ENCODE assay signal across 1 cellular context in the genomic region with DNA sequence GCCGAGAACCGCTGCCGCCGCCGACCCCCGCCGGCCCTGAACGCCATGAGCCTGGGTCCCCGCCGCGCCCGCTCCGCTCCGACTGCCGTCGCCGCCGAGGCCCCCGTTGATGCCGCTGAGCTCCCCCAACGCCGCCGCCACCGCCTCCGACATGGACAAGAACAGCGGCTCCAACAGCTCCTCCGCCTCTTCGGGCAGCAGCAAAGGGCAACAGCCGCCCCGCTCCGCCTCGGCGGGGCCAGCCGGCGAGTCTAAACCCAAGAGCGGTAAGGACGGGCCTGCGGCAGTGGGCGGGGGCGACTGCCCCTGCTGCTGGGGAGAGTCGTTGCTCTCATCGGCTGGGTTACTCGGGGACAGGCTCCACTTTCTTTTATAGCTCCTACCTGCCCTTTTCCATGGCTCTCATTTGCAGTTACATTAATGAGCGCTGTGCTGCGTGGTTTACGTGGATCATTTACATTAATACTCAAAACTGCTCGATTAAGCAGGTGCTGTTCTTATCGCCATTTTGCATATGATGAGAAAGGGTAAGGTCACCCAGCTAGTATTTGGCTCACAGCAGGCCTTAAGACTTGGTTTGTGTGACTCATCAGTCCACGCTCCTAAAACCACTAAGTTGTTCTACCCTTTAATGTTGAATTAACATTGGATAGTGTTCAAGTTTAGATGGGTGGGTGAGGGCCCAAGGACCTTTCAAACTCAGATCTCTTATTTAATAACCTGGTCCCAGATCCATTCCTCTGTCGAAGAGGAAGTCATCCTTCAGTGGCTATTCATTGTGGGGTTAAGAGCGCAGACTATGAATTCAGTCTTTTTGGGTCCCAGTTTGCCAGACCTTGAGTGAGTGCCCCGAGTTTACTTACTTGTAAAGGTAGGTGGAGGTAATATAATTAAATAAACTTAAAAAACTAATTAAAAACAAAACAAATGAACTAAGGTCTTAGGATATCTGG.
A peak's percentile ranks its signal among the peaks of the same experiment; 100 is the strongest.
TF ChIP-seq lines count a peak whose summit lies in the region.

No MANE protein-coding gene starts in this region.

TF ChIP-seq in HepG2, 621 proteins besides CTCF, POLR2A, EP300 and RAD21 (continued from another document and continues in another):
- no peak for TF ChIP-seq FOXP4 (CRISPR knock-in tag; IDR thresholded peaks at IDR 0.05)
- TF ChIP-seq ZNF777 (CRISPR knock-in tag; IDR thresholded peaks at IDR 0.05), result peak; percentile 25; the same call in 1 of the 2 replicates
- TF ChIP-seq ZNF549 (CRISPR knock-in tag; IDR thresholded peaks at IDR 0.05), result no peak
- TF ChIP-seq ELF3 (CRISPR knock-in tag; IDR thresholded peaks at IDR 0.05), result no peak
- no peak for TF ChIP-seq HMG20B (CRISPR knock-in tag; conservative IDR thresholded peaks at IDR 0.05)
- 0 out of 2 replicates have a peak, but pooled peaks have one; percentile 10 for TF ChIP-seq KDM2A (CRISPR knock-in tag; IDR thresholded peaks at IDR 0.05; ENCODE audit: borderline replicate concordance, low read depth)
- TF ChIP-seq MAFG (CRISPR knock-in tag; IDR thresholded peaks at IDR 0.05), result no peak
- TF ChIP-seq KMT2B (CRISPR knock-in tag; IDR thresholded peaks at IDR 0.05), result no peak; the same call in 1 of the 2 replicates
- TF ChIP-seq ZNF230 (CRISPR knock-in tag; IDR thresholded peaks at IDR 0.05), result 0 out of 2 replicates have a peak, but pooled peaks have one; percentile 15
- no peak for TF ChIP-seq ZNF615 (CRISPR knock-in tag; IDR thresholded peaks at IDR 0.05; ENCODE audit: borderline replicate concordance)
- TF ChIP-seq ZNF563 (CRISPR knock-in tag; IDR thresholded peaks at IDR 0.05), result peak; percentile 67; the same call in 1 of the 2 replicates
- TF ChIP-seq TFE3 (CRISPR knock-in tag; IDR thresholded peaks at IDR 0.05), result no peak
- TF ChIP-seq ZNF354B (CRISPR knock-in tag; IDR thresholded peaks at IDR 0.05), result no peak
- no peak for TF ChIP-seq ZNF121 (CRISPR knock-in tag; IDR thresholded peaks at IDR 0.05)
- no peak for TF ChIP-seq ZSCAN30 (CRISPR knock-in tag; IDR thresholded peaks at IDR 0.05)
- TF ChIP-seq ZNF558 (CRISPR knock-in tag; IDR thresholded peaks at IDR 0.05; ENCODE audit: borderline replicate concordance), result no peak
- TF ChIP-seq, protein P1, sequence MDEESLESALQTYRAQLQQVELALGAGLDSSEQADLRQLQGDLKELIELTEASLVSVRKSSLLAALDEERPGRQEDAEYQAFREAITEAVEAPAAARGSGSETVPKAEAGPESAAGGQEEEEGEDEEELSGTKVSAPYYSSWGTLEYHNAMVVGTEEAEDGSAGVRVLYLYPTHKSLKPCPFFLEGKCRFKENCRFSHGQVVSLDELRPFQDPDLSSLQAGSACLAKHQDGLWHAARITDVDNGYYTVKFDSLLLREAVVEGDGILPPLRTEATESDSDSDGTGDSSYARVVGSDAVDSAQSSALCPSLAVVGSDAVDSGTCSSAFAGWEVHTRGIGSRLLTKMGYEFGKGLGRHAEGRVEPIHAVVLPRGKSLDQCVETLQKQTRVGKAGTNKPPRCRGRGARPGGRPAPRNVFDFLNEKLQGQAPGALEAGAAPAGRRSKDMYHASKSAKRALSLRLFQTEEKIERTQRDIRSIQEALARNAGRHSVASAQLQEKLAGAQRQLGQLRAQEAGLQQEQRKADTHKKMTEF (CRISPR knock-in tag; IDR thresholded peaks at IDR 0.05), result peak; percentile 30; the same call in 1 of the 2 replicates
- no peak for TF ChIP-seq IKZF1 (IDR thresholded peaks at IDR 0.05)
- TF ChIP-seq TBL1XR1 (IDR thresholded peaks at IDR 0.05; ENCODE audit: borderline replicate concordance, low read length, partially characterized antibody), result no peak
- no peak for TF ChIP-seq CHD4 (IDR thresholded peaks at IDR 0.05; ENCODE audit: borderline replicate concordance, low read length)
- peak; percentile 57 for TF ChIP-seq HNRNPLL (IDR thresholded peaks at IDR 0.05; ENCODE audit: low read depth, low read length, poor library complexity, severe bottlenecking)
- TF ChIP-seq ZFP36 (IDR thresholded peaks at IDR 0.05; ENCODE audit: borderline replicate concordance, low read depth, low read length, partially characterized antibody), result no peak
- TF ChIP-seq ATF7 (IDR thresholded peaks at IDR 0.05), result no peak
- TF ChIP-seq ATF7 (CRISPR knock-in tag; IDR thresholded peaks at IDR 0.05), result no peak
- TF ChIP-seq CEBPG (CRISPR knock-in tag; IDR thresholded peaks at IDR 0.05), result no peak
- no peak for TF ChIP-seq NCOA5 (CRISPR knock-in tag; IDR thresholded peaks at IDR 0.05)
- TF ChIP-seq NFIB (CRISPR knock-in tag; IDR thresholded peaks at IDR 0.05; ENCODE audit: borderline replicate concordance), result no peak
- TF ChIP-seq SPEN (CRISPR knock-in tag; IDR thresholded peaks at IDR 0.05; ENCODE audit: low read depth), result 0 out of 2 replicates have a peak, but pooled peaks have one; percentile 32
- 0 out of 2 replicates have a peak, but pooled peaks have one; percentile 19 for TF ChIP-seq MYC (CRISPR knock-in tag; IDR thresholded peaks at IDR 0.05; ENCODE audit: borderline replicate concordance)
- no peak; the same call in 1 of the 2 replicates for TF ChIP-seq ZNF253 (CRISPR knock-in tag; IDR thresholded peaks at IDR 0.05; ENCODE audit: borderline replicate concordance)
- TF ChIP-seq ZNF766 (CRISPR knock-in tag; IDR thresholded peaks at IDR 0.05; ENCODE audit: borderline replicate concordance), result no peak
- TF ChIP-seq U2AF1 (optimal IDR thresholded peaks at IDR 0.05; ENCODE audit: low read depth, low read length), result no peak
- TF ChIP-seq ZFY (CRISPR knock-in tag; IDR thresholded peaks at IDR 0.05), result peak; percentile 80; the same call in 1 of the 2 replicates
- no peak for TF ChIP-seq SNAI1 (CRISPR knock-in tag; IDR thresholded peaks at IDR 0.05; ENCODE audit: borderline replicate concordance)
- no peak for TF ChIP-seq ATAD3A (CRISPR knock-in tag; IDR thresholded peaks at IDR 0.05)
- TF ChIP-seq, protein P2, sequence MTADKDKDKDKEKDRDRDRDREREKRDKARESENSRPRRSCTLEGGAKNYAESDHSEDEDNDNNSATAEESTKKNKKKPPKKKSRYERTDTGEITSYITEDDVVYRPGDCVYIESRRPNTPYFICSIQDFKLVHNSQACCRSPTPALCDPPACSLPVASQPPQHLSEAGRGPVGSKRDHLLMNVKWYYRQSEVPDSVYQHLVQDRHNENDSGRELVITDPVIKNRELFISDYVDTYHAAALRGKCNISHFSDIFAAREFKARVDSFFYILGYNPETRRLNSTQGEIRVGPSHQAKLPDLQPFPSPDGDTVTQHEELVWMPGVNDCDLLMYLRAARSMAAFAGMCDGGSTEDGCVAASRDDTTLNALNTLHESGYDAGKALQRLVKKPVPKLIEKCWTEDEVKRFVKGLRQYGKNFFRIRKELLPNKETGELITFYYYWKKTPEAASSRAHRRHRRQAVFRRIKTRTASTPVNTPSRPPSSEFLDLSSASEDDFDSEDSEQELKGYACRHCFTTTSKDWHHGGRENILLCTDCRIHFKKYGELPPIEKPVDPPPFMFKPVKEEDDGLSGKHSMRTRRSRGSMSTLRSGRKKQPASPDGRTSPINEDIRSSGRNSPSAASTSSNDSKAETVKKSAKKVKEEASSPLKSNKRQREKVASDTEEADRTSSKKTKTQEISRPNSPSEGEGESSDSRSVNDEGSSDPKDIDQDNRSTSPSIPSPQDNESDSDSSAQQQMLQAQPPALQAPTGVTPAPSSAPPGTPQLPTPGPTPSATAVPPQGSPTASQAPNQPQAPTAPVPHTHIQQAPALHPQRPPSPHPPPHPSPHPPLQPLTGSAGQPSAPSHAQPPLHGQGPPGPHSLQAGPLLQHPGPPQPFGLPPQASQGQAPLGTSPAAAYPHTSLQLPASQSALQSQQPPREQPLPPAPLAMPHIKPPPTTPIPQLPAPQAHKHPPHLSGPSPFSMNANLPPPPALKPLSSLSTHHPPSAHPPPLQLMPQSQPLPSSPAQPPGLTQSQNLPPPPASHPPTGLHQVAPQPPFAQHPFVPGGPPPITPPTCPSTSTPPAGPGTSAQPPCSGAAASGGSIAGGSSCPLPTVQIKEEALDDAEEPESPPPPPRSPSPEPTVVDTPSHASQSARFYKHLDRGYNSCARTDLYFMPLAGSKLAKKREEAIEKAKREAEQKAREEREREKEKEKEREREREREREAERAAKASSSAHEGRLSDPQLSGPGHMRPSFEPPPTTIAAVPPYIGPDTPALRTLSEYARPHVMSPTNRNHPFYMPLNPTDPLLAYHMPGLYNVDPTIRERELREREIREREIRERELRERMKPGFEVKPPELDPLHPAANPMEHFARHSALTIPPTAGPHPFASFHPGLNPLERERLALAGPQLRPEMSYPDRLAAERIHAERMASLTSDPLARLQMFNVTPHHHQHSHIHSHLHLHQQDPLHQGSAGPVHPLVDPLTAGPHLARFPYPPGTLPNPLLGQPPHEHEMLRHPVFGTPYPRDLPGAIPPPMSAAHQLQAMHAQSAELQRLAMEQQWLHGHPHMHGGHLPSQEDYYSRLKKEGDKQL (CRISPR knock-in tag; IDR thresholded peaks at IDR 0.05; ENCODE audit: low read depth), result no peak
- TF ChIP-seq TOPORS (CRISPR knock-in tag; IDR thresholded peaks at IDR 0.05), result no peak
- no peak for TF ChIP-seq ZNF432 (CRISPR knock-in tag; IDR thresholded peaks at IDR 0.05; ENCODE audit: borderline replicate concordance)
- TF ChIP-seq ZNF83 (CRISPR knock-in tag; IDR thresholded peaks at IDR 0.05; ENCODE audit: borderline replicate concordance), result no peak
- TF ChIP-seq, protein P3, sequence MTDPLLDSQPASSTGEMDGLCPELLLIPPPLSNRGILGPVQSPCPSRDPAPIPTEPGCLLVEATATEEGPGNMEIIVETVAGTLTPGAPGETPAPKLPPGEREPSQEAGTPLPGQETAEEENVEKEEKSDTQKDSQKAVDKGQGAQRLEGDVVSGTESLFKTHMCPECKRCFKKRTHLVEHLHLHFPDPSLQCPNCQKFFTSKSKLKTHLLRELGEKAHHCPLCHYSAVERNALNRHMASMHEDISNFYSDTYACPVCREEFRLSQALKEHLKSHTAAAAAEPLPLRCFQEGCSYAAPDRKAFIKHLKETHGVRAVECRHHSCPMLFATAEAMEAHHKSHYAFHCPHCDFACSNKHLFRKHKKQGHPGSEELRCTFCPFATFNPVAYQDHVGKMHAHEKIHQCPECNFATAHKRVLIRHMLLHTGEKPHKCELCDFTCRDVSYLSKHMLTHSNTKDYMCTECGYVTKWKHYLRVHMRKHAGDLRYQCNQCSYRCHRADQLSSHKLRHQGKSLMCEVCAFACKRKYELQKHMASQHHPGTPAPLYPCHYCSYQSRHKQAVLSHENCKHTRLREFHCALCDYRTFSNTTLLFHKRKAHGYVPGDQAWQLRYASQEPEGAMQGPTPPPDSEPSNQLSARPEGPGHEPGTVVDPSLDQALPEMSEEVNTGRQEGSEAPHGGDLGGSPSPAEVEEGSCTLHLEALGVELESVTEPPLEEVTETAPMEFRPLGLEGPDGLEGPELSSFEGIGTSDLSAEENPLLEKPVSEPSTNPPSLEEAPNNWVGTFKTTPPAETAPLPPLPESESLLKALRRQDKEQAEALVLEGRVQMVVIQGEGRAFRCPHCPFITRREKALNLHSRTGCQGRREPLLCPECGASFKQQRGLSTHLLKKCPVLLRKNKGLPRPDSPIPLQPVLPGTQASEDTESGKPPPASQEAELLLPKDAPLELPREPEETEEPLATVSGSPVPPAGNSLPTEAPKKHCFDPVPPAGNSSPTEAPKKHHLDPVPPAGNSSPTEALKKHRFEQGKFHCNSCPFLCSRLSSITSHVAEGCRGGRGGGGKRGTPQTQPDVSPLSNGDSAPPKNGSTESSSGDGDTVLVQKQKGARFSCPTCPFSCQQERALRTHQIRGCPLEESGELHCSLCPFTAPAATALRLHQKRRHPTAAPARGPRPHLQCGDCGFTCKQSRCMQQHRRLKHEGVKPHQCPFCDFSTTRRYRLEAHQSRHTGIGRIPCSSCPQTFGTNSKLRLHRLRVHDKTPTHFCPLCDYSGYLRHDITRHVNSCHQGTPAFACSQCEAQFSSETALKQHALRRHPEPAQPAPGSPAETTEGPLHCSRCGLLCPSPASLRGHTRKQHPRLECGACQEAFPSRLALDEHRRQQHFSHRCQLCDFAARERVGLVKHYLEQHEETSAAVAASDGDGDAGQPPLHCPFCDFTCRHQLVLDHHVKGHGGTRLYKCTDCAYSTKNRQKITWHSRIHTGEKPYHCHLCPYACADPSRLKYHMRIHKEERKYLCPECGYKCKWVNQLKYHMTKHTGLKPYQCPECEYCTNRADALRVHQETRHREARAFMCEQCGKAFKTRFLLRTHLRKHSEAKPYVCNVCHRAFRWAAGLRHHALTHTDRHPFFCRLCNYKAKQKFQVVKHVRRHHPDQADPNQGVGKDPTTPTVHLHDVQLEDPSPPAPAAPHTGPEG (CRISPR knock-in tag; IDR thresholded peaks at IDR 0.05), result no peak
- TF ChIP-seq ZSCAN12 (CRISPR knock-in tag; IDR thresholded peaks at IDR 0.05), result 0 out of 2 replicates have a peak, but pooled peaks have one; percentile 14
- TF ChIP-seq ESRRA (CRISPR knock-in tag; IDR thresholded peaks at IDR 0.05; ENCODE audit: low read depth), result no peak; the same call in 1 of the 2 replicates
- no peak for TF ChIP-seq PHF5A (CRISPR knock-in tag; IDR thresholded peaks at IDR 0.05; ENCODE audit: low read depth, unreplicated experiment)
- no peak for TF ChIP-seq ZBTB25 (CRISPR knock-in tag; IDR thresholded peaks at IDR 0.05)
